ENCODE assay signal across 1 cellular context in genomic region chr11:112881461-112881860, GRCh38.
TF ChIP-seq lines count a peak whose summit lies in the region.

No MANE protein-coding gene starts in this region.

TF ChIP-seq in H1, 55 proteins besides CTCF, POLR2A, EP300 and RAD21 (continued from another document):
- TF ChIP-seq CHD7 (IDR thresholded peaks at IDR 0.05; ENCODE audit: insufficient replicate concordance, low read length) (no peak), USF2 (IDR thresholded peaks at IDR 0.05; ENCODE audit: low read length) (no peak), SP2 (IDR thresholded peaks at IDR 0.05; ENCODE audit: low read length) (no peak), SP1 (IDR thresholded peaks at IDR 0.05; ENCODE audit: low read depth, low read length) (peak; percentile 91), YY1 (IDR thresholded peaks at IDR 0.05; ENCODE audit: low read depth, low read length) (no peak), CTBP2 (IDR thresholded peaks at IDR 0.05; ENCODE audit: borderline replicate concordance, insufficient read depth, insufficient read length, low read length) (no peak), TAF7 (optimal IDR thresholded peaks at IDR 0.05; ENCODE audit: borderline replicate concordance, low read depth, low read length) (no peak), ATF2 (IDR thresholded peaks at IDR 0.05; ENCODE audit: low read length) (no peak), GTF2F1 (IDR thresholded peaks at IDR 0.05; ENCODE audit: borderline replicate concordance, low read depth, low read length) (no peak), CREB1 (IDR thresholded peaks at IDR 0.05) (no peak), JUND (IDR thresholded peaks at IDR 0.05; ENCODE audit: low read length) (no peak), BCL11A (IDR thresholded peaks at IDR 0.05; ENCODE audit: low read depth in 2 of 2, low read length in 2 of 2) (no peak), NRF1 (IDR thresholded peaks at IDR 0.05; ENCODE audit: low read depth, low read length) (no peak), CBX8 (IDR thresholded peaks at IDR 0.05; ENCODE audit: borderline replicate concordance, low read depth, low read length) (no peak), RFX5 (IDR thresholded peaks at IDR 0.05; ENCODE audit: borderline replicate concordance, low read depth, low read length) (no peak), SP4 (IDR thresholded peaks at IDR 0.05; ENCODE audit: low read length) (no peak), KDM4A (IDR thresholded peaks at IDR 0.05; ENCODE audit: low read depth, low read length, severe bottlenecking) (peak; percentile 44), NANOG (IDR thresholded peaks at IDR 0.05; ENCODE audit: insufficient read depth, low read depth, low read length, poor library complexity, severe bottlenecking) (no peak)
